19 cellular contexts compared by ENCODE assay signal in genomic region chr2:190677255-190677654, GRCh38. TPM values are rescaled to one million over a fixed set of nuclear protein-coding genes. Genes with fewer than 3 reads are reported as not detected.
DNase-seq lines count a peak whose midpoint lies in the region; ATAC-seq, FAIRE-seq and TF ChIP-seq lines count a peak whose summit lies in the region.
"Had no signal": no experiment of that assay in that cellular context is flagged by ENCODE, and none has a peak within 500 bp of the region (broad histone marks: within the 10 kb centered on the region; RNA-seq: fewer than 3 reads in every experiment).

No MANE protein-coding gene starts in this region.

- FAIRE-seq in GM12892 (lab: Jason Lieb, UNC), result peak; percentile 33
- FAIRE-seq: A549, H54, HepG2 had no signal

- H3K36me3 Mint-ChIP-seq in activated CD8-positive, alpha-beta memory T cell treated with anti-CD3 and anti-CD28 coated beads, Interleukin-2, amount 10 ng/mL, durations not matched to agents 7 days and 5 days, result peaks cover 40% of the 10 kb centered on the region

- H3K27me3 Mint-ChIP-seq in activated CD8-positive, alpha-beta memory T cell treated with anti-CD3 and anti-CD28 coated beads, Interleukin-2, amount 10 ng/mL, durations not matched to agents 7 days and 5 days, result no peaks in the 10 kb centered on the region

- TF ChIP-seq CTCF in AG10803 (conservative IDR thresholded peaks at IDR 0.05; ENCODE audit: low read length) (no peak), brain microvascular endothelial cell (IDR thresholded peaks at IDR 0.05; ENCODE audit: low read depth, low read length, missing control alignments) (no peak)

- H3K36me3 ChIP-seq in brain microvascular endothelial cell (replicated peaks), result peaks cover 6% of the 10 kb centered on the region

- no peak overlapping the region for H3K4me3 Mint-ChIP-seq in activated CD8-positive, alpha-beta memory T cell treated with anti-CD3 and anti-CD28 coated beads, Interleukin-2, amount 10 ng/mL, durations not matched to agents 7 days and 5 days

- in situ Hi-C loops in brain microvascular endothelial cell (cut with HindIII; ENCODE audit: low pct_ligation_motif_present, low sequenced_read_pairs), result no loop called here

- no peaks in the 10 kb centered on the region for H3K27me3 ChIP-seq in brain microvascular endothelial cell (replicated peaks)

- peak overlapping the region; percentile 60 for H3K27ac Mint-ChIP-seq in activated CD8-positive, alpha-beta memory T cell treated with anti-CD3 and anti-CD28 coated beads, Interleukin-2, amount 10 ng/mL, durations not matched to agents 7 days and 5 days

- no peak for TF ChIP-seq POLR2A in GM12892 (IDR thresholded peaks at IDR 0.05; ENCODE audit: low read depth, low read length)

- ATAC-seq in activated CD8-positive, alpha-beta memory T cell treated with anti-CD3 and anti-CD28 coated beads, Interleukin-2, amount 10 ng/mL, durations not matched to agents 7 days and 5 days, result no peak
- ATAC-seq in HG03196 (IDR thresholded peaks at IDR 0.05; ENCODE audit: unreplicated experiment), result no peak
- ATAC-seq: A549, HepG2 had no signal

- H3K27ac ChIP-seq in brain microvascular endothelial cell, result peak overlapping the region; percentile 71
- H3K27ac ChIP-seq: A549, C4-2B, KMS-11 had no signal

- H3K9me3 Mint-ChIP-seq in activated CD8-positive, alpha-beta memory T cell treated with anti-CD3 and anti-CD28 coated beads, Interleukin-2, amount 10 ng/mL, durations not matched to agents 7 days and 5 days (ENCODE audit: low read depth), result no peaks in the 10 kb centered on the region

- H3K4me3 ChIP-seq in AG10803 (ENCODE audit: low read length) (no peak overlapping the region), brain microvascular endothelial cell (ENCODE audit: low read depth, low read length) (no peak overlapping the region)
- H3K4me3 ChIP-seq: A549 had no signal

- no peak for DNase-seq in activated CD8-positive, alpha-beta memory T cell treated with anti-CD3 and anti-CD28 coated beads, Interleukin-2, amount 10 ng/mL, durations not matched to agents 7 days and 5 days
- no peak for DNase-seq in activated CD8-positive, alpha-beta memory T cell treated with anti-CD3 and anti-CD28 coated beads, Interleukin-2, amount 50 U/mL, for 48 hours
- DNase-seq in AG10803 (ENCODE audit: low read depth) (peak; percentile 31), GM12892 (ENCODE audit: insufficient read length) (no peak), brain microvascular endothelial cell (no peak), NCI-H2196 treated with DMSO at 0.1 percent for 48 hours (lab: John Stamatoyannopoulos, UW; ENCODE audit: unreplicated experiment) (no peak)
- no peak for DNase-seq in stimulated activated CD4-positive, alpha-beta T cell treated with anti-CD3 and anti-CD28 coated beads, Interleukin-15, amount 100 ng/mL, for 24 hours
- DNase-seq: COR-L47, NCI-H1436, NCI-H2029, NCI-H2171 treated with DMSO at 0.1 percent for 48 hours, NCI-H510A, NCI-H82 had no signal

- CTCF ChIA-PET in activated CD8-positive, alpha-beta memory T cell treated with anti-CD3 and anti-CD28 coated beads, Interleukin-2, amount 10 ng/mL, durations not matched to agents 7 days and 5 days (lab: Charles Lee), result interaction anchor here (2.7 kb wide), 1 partner anchor 16 kb away, joined by 11 read pairs; no protein-coding TSS in a partner anchor

- peaks cover 61% of the 10 kb centered on the region for H3K4me1 Mint-ChIP-seq in activated CD8-positive, alpha-beta memory T cell treated with anti-CD3 and anti-CD28 coated beads, Interleukin-2, amount 10 ng/mL, durations not matched to agents 7 days and 5 days

RNA-seq across cellular contexts. Expression of gene NAB1, which starts 28.4 kb away (rescaled TPM):
- 10 to 100 TPM; 36.8 to 38.4 TPM for total RNA-seq in activated CD8-positive, alpha-beta memory T cell treated with anti-CD3 and anti-CD28 coated beads, Interleukin-2, amount 10 ng/mL, durations not matched to agents 7 days and 5 days
- 24.8 TPM for polyA plus RNA-seq in GM12892 (2012; ENCODE audit: missing spikeins)
